In the genomic region with DNA sequence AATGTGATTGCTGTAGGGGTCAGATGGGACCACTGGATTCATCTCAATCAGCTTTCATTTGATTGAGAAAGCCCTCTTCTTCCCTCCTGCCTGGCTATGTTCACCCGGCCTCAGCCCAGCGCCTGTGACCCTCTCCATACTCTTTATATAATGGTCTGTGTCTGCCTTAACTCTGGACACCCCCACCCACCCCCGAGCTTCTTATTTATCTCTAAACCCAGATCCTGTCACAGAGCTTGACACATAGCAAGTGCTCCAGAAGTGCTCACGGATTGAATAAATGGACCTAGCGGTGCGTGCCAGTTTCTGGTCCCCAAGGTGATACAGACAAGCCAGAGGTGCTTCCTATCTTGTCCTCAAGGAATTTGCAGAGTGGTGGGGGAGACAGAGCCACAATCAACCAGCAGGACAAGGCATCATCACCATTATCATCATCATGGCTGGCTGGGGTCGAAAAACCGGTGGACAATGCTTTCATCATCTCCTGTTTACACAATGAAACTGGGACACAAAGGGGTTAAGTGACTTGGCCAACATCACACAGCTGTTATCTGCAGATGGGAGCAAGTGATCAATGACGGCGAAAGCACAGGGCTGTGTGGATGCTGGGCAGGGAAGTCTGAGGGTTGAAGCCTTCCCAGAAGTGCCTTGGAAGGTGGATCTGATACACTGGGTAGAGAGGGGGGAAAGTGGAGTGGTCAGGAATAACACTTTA, we compare ENCODE assay signal across 1 cellular context.
A peak's percentile ranks its signal among the peaks of the same experiment; 100 is the strongest.
TF ChIP-seq lines count a peak whose summit lies in the region.

No MANE protein-coding gene starts in this region.

TF ChIP-seq in HepG2, 621 proteins besides CTCF, POLR2A, EP300 and RAD21 (continued from another document and continues in another):
- TF ChIP-seq ZNF737 (CRISPR knock-in tag; IDR thresholded peaks at IDR 0.05; ENCODE audit: borderline replicate concordance) (no peak), MTF1 (CRISPR knock-in tag; IDR thresholded peaks at IDR 0.05) (no peak), ZNF703 (CRISPR knock-in tag; IDR thresholded peaks at IDR 0.05; ENCODE audit: borderline replicate concordance) (no peak), ZNF652 (CRISPR knock-in tag; IDR thresholded peaks at IDR 0.05; ENCODE audit: borderline replicate concordance, low read depth) (peak; percentile 99), ZNF564 (CRISPR knock-in tag; IDR thresholded peaks at IDR 0.05) (no peak), ZFP90 (CRISPR knock-in tag; IDR thresholded peaks at IDR 0.05; ENCODE audit: borderline replicate concordance) (no peak), ZNF567 (CRISPR knock-in tag; IDR thresholded peaks at IDR 0.05; ENCODE audit: borderline replicate concordance) (0 out of 2 replicates have a peak, but pooled peaks have one; percentile 60), ZNF33B (CRISPR knock-in tag; IDR thresholded peaks at IDR 0.05) (no peak), SMYD3 (CRISPR knock-in tag; IDR thresholded peaks at IDR 0.05) (no peak), ZBTB3 (CRISPR knock-in tag; IDR thresholded peaks at IDR 0.05; ENCODE audit: borderline replicate concordance, low read depth) (no peak), JARID2 (CRISPR knock-in tag; IDR thresholded peaks at IDR 0.05; ENCODE audit: insufficient replicate concordance) (no peak), TBX3 (IDR thresholded peaks at IDR 0.05; ENCODE audit: borderline replicate concordance) (0 out of 2 replicates have a peak, but pooled peaks have one; percentile 26), ZBTB7B (CRISPR knock-in tag; IDR thresholded peaks at IDR 0.05) (peak; percentile 68), NPAS2 (CRISPR knock-in tag; IDR thresholded peaks at IDR 0.05; ENCODE audit: borderline replicate concordance) (no peak), RBAK (CRISPR knock-in tag; IDR thresholded peaks at IDR 0.05) (no peak), SMAD3 (CRISPR knock-in tag; IDR thresholded peaks at IDR 0.05) (no peak), ZNF530 (CRISPR knock-in tag; IDR thresholded peaks at IDR 0.05; ENCODE audit: low read depth) (no peak), ZNF547 (CRISPR knock-in tag; IDR thresholded peaks at IDR 0.05) (no peak), ERF (CRISPR knock-in tag; IDR thresholded peaks at IDR 0.05) (no peak), ZNF282 (IDR thresholded peaks at IDR 0.05; ENCODE audit: partially characterized antibody) (no peak), ETV6 (CRISPR knock-in tag; conservative IDR thresholded peaks at IDR 0.05) (no peak), DR1 (CRISPR knock-in tag; IDR thresholded peaks at IDR 0.05) (no peak), DNMT3B (CRISPR knock-in tag; conservative IDR thresholded peaks at IDR 0.05) (0 out of 2 replicates have a peak, but pooled peaks have one; percentile 27), ZNF672 (CRISPR knock-in tag; IDR thresholded peaks at IDR 0.05) (no peak), KLF11 (CRISPR knock-in tag; IDR thresholded peaks at IDR 0.05) (no peak), FOXJ3 (CRISPR knock-in tag; IDR thresholded peaks at IDR 0.05; ENCODE audit: borderline replicate concordance) (0 out of 2 replicates have a peak, but pooled peaks have one; percentile 66)
- TF ChIP-seq, protein P1, sequence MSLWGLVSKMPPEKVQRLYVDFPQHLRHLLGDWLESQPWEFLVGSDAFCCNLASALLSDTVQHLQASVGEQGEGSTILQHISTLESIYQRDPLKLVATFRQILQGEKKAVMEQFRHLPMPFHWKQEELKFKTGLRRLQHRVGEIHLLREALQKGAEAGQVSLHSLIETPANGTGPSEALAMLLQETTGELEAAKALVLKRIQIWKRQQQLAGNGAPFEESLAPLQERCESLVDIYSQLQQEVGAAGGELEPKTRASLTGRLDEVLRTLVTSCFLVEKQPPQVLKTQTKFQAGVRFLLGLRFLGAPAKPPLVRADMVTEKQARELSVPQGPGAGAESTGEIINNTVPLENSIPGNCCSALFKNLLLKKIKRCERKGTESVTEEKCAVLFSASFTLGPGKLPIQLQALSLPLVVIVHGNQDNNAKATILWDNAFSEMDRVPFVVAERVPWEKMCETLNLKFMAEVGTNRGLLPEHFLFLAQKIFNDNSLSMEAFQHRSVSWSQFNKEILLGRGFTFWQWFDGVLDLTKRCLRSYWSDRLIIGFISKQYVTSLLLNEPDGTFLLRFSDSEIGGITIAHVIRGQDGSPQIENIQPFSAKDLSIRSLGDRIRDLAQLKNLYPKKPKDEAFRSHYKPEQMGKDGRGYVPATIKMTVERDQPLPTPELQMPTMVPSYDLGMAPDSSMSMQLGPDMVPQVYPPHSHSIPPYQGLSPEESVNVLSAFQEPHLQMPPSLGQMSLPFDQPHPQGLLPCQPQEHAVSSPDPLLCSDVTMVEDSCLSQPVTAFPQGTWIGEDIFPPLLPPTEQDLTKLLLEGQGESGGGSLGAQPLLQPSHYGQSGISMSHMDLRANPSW (CRISPR knock-in tag; IDR thresholded peaks at IDR 0.05; ENCODE audit: borderline replicate concordance) = no peak
- TF ChIP-seq, protein P2, sequence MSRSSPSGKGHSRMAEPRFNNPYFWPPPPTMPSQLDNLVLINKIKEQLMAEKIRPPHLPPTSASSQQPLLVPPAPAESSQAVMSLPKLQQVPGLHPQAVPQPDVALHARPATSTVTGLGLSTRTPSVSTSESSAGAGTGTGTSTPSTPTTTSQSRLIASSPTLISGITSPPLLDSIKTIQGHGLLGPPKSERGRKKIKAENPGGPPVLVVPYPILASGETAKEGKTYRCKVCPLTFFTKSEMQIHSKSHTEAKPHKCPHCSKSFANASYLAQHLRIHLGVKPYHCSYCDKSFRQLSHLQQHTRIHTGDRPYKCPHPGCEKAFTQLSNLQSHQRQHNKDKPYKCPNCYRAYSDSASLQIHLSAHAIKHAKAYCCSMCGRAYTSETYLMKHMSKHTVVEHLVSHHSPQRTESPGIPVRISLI (CRISPR knock-in tag; IDR thresholded peaks at IDR 0.05; ENCODE audit: borderline replicate concordance) = no peak
- TF ChIP-seq, protein P3, sequence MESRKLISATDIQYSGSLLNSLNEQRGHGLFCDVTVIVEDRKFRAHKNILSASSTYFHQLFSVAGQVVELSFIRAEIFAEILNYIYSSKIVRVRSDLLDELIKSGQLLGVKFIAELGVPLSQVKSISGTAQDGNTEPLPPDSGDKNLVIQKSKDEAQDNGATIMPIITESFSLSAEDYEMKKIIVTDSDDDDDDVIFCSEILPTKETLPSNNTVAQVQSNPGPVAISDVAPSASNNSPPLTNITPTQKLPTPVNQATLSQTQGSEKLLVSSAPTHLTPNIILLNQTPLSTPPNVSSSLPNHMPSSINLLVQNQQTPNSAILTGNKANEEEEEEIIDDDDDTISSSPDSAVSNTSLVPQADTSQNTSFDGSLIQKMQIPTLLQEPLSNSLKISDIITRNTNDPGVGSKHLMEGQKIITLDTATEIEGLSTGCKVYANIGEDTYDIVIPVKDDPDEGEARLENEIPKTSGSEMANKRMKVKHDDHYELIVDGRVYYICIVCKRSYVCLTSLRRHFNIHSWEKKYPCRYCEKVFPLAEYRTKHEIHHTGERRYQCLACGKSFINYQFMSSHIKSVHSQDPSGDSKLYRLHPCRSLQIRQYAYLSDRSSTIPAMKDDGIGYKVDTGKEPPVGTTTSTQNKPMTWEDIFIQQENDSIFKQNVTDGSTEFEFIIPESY (CRISPR knock-in tag; IDR thresholded peaks at IDR 0.05) = 0 out of 2 replicates have a peak, but pooled peaks have one; percentile 17
- TF ChIP-seq, protein P4, sequence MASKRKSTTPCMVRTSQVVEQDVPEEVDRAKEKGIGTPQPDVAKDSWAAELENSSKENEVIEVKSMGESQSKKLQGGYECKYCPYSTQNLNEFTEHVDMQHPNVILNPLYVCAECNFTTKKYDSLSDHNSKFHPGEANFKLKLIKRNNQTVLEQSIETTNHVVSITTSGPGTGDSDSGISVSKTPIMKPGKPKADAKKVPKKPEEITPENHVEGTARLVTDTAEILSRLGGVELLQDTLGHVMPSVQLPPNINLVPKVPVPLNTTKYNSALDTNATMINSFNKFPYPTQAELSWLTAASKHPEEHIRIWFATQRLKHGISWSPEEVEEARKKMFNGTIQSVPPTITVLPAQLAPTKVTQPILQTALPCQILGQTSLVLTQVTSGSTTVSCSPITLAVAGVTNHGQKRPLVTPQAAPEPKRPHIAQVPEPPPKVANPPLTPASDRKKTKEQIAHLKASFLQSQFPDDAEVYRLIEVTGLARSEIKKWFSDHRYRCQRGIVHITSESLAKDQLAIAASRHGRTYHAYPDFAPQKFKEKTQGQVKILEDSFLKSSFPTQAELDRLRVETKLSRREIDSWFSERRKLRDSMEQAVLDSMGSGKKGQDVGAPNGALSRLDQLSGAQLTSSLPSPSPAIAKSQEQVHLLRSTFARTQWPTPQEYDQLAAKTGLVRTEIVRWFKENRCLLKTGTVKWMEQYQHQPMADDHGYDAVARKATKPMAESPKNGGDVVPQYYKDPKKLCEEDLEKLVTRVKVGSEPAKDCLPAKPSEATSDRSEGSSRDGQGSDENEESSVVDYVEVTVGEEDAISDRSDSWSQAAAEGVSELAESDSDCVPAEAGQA (IDR thresholded peaks at IDR 0.05; ENCODE audit: low read depth) = 0 out of 2 replicates have a peak, but pooled peaks have one; percentile 59
- TF ChIP-seq, protein P4 (CRISPR knock-in tag; IDR thresholded peaks at IDR 0.05; ENCODE audit: borderline replicate concordance) = no peak
- TF ChIP-seq, protein P5, sequence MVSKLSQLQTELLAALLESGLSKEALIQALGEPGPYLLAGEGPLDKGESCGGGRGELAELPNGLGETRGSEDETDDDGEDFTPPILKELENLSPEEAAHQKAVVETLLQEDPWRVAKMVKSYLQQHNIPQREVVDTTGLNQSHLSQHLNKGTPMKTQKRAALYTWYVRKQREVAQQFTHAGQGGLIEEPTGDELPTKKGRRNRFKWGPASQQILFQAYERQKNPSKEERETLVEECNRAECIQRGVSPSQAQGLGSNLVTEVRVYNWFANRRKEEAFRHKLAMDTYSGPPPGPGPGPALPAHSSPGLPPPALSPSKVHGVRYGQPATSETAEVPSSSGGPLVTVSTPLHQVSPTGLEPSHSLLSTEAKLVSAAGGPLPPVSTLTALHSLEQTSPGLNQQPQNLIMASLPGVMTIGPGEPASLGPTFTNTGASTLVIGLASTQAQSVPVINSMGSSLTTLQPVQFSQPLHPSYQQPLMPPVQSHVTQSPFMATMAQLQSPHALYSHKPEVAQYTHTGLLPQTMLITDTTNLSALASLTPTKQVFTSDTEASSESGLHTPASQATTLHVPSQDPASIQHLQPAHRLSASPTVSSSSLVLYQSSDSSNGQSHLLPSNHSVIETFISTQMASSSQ (IDR thresholded peaks at IDR 0.05; ENCODE audit: low read depth) = no peak
- TF ChIP-seq, protein P5 (CRISPR knock-in tag; IDR thresholded peaks at IDR 0.05; ENCODE audit: borderline replicate concordance) = no peak; the same call in 1 of the 2 replicates
- TF ChIP-seq, protein P6, sequence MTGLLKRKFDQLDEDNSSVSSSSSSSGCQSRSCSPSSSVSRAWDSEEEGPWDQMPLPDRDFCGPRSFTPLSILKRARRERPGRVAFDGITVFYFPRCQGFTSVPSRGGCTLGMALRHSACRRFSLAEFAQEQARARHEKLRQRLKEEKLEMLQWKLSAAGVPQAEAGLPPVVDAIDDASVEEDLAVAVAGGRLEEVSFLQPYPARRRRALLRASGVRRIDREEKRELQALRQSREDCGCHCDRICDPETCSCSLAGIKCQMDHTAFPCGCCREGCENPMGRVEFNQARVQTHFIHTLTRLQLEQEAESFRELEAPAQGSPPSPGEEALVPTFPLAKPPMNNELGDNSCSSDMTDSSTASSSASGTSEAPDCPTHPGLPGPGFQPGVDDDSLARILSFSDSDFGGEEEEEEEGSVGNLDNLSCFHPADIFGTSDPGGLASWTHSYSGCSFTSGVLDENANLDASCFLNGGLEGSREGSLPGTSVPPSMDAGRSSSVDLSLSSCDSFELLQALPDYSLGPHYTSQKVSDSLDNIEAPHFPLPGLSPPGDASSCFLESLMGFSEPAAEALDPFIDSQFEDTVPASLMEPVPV (CRISPR knock-in tag; IDR thresholded peaks at IDR 0.05) = no peak
- TF ChIP-seq, protein P7, sequence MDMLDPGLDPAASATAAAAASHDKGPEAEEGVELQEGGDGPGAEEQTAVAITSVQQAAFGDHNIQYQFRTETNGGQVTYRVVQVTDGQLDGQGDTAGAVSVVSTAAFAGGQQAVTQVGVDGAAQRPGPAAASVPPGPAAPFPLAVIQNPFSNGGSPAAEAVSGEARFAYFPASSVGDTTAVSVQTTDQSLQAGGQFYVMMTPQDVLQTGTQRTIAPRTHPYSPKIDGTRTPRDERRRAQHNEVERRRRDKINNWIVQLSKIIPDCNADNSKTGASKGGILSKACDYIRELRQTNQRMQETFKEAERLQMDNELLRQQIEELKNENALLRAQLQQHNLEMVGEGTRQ (IDR thresholded peaks at IDR 0.05; ENCODE audit: low read depth, low read length) = no peak
- TF ChIP-seq, protein P7 (CRISPR knock-in tag; IDR thresholded peaks at IDR 0.05; ENCODE audit: borderline replicate concordance) = no peak
- TF ChIP-seq, protein P8, sequence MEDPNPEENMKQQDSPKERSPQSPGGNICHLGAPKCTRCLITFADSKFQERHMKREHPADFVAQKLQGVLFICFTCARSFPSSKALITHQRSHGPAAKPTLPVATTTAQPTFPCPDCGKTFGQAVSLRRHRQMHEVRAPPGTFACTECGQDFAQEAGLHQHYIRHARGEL (CRISPR knock-in tag; IDR thresholded peaks at IDR 0.05) = no peak
